ENCODE assay signal across 30 cellular contexts in the genomic region with DNA sequence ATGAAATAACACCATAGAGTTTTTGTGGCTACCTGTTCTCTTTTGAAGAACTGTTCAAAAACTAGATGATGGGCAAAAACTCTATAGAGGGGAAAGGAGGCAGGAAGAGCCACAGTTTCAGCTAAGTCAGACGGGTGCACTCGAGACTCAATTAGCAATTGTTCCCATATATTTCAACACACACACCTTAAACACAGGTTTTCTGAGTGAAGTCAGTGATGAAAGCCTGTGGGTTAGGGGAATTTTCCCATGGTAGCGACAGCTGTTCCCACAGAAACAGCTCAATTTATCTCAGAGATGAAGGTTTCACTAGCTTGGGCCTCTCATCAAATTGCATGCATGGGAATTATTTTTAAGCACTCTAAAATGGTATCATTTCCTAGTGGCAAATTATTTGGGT.
"Had no signal": no experiment of that assay in that cellular context is flagged by ENCODE, and none has a peak within 500 bp of the region (broad histone marks: within the 10 kb centered on the region; RNA-seq: fewer than 3 reads in every experiment).

No MANE protein-coding gene starts in this region.

- H3K4me2 ChIP-seq: PC-9 had no signal

- ATAC-seq: activated CD8-positive, alpha-beta memory T cell treated with anti-CD3 and anti-CD28 coated beads, Interleukin-2, amount 10 ng/mL, durations not matched to agents 7 days and 5 days; activated naive CD8-positive, alpha-beta T cell treated with anti-CD3 and anti-CD28 coated beads, Interleukin-2, amount 50 U/mL, for 24 hours; Right ventricle myocardium inferior; SK-N-SH treated with all-trans-retinoic acid at 6 μM for 48 hours had no signal

- H2AFZ ChIP-seq: PC-9 had no signal

- DNase-seq: activated CD4-positive, alpha-beta memory T cell treated with anti-CD3 and anti-CD28 coated beads, Interleukin-2, amount 10 ng/mL, durations not matched to agents 7 days and 5 days; activated CD4-positive, alpha-beta T cell treated with anti-CD3 and anti-CD28 coated beads for 1 hour; activated CD4-positive, alpha-beta T cell treated with anti-CD3 and anti-CD28 coated beads for 48 hours; activated CD4-positive, CD25-positive, alpha-beta regulatory T cell; activated CD8-positive, alpha-beta memory T cell treated with anti-CD3 and anti-CD28 coated beads for 24 hours; activated CD8-positive, alpha-beta memory T cell treated with anti-CD3 and anti-CD28 coated beads, Interleukin-2, amount 10 ng/mL, durations not matched to agents 7 days and 5 days; activated CD8-positive, alpha-beta memory T cell treated with anti-CD3 and anti-CD28 coated beads, Interleukin-2, amount 50 U/mL, for 48 hours; activated effector memory CD4-positive, alpha-beta T cell treated with Interleukin-2 at 50 U/mL for 16 hours; activated naive CD4-positive, alpha-beta T cell treated with anti-CD3 and anti-CD28 coated beads, Interleukin-2, amount 10 ng/mL, durations not matched to agents 7 days and 5 days; activated naive CD8-positive, alpha-beta T cell treated with anti-CD3 and anti-CD28 coated beads, Interleukin-2, amount 50 U/mL, for 24 hours; activated T-cell treated with anti-CD3 and anti-CD28 coated beads, Interleukin-2, amount 50 U/mL, for 48 hours; anterior cingulate cortex; caudate nucleus; NCI-H1105; NCI-H1417 treated with DMSO at 0.1 percent for 48 hours; NCI-H187 treated with DMSO at 0.1 percent for 48 hours; NCI-H2081; NCI-H510A; NCI-H526; NCI-H748 treated with DMSO at 0.1 percent for 48 hours; PC-9; SIG-M5; SW 1271; T1000; WERI-Rb-1 had no signal

- H3K36me3 ChIP-seq: WERI-Rb-1 had no signal

- FAIRE-seq: bronchial epithelial cell, RCC 7860 had no signal

- H3K27ac ChIP-seq: PC-9, RWPE1, WERI-Rb-1 had no signal

- H3K4me3 ChIP-seq: PC-9 had no signal
